In the genomic region with DNA sequence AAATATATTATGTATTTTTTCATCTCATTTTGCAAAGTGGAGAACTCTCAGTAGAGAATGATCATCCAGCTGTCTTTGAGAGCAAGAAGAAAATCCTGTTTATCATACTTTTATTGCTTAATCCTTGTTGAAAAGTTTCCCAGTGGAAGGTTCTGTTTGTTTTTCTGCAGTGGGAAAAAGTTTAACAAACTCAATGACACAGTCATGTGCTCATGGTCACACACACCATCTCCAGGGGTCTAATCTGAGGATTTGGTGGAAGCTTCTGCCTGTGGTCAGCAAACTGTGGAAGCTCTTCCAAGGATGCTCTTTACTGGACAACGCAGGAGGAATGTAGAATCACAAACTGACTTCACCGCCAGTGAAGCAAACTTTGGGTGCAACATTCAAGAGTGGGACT, we compare ENCODE assay signal across 34 cellular contexts.
"Had no signal": no experiment of that assay in that cellular context is flagged by ENCODE, and none has a peak within 500 bp of the region (broad histone marks: within the 10 kb centered on the region; RNA-seq: fewer than 3 reads in every experiment).

No MANE protein-coding gene starts in this region.

- H3K4me3 ChIP-seq: adrenal gland, cardiac muscle cell had no signal

- ATAC-seq: activated CD8-positive, alpha-beta T cell treated with anti-CD3 and anti-CD28 coated beads for 36 hours; activated naive CD4-positive, alpha-beta T cell treated with anti-CD3 and anti-CD28 coated beads, Interleukin-2, amount 50 U/mL, for 72 hours; activated T-cell treated with anti-CD3 and anti-CD28 coated beads, Interleukin-2, amount 50 U/mL, for 4 hours; activated T-cell treated with anti-CD3 and anti-CD28 coated beads, Interleukin-2, amount 50 U/mL, for 72 hours; activated T-helper 17 cell treated with anti-CD3 and anti-CD28 coated beads, Interleukin-2, amount 50 U/mL, for 72 hours had no signal

- H3K27me3 ChIP-seq: adrenal gland, cardiac muscle cell had no signal

- DNase-seq: activated B cell treated with CpG ODN at 0.5 μM for 24 hours; activated CD4-positive, alpha-beta memory T cell treated with anti-CD3 and anti-CD28 coated beads for 36 hours; activated CD4-positive, alpha-beta T cell treated with anti-CD3 and anti-CD28 coated beads for 4 hours; activated CD4-positive, alpha-beta T cell treated with anti-CD3 and anti-CD28 coated beads, Interleukin-2, amount 10 ng/mL, durations not matched to agents 24 days and 14 days; activated CD4-positive, alpha-beta T cell treated with anti-CD3 and anti-CD28 coated beads, Interleukin-2, amount 50 U/mL, for 1 hour; activated CD4-positive, alpha-beta T cell treated with anti-CD3 and anti-CD28 coated beads, Interleukin-2, amount 50 U/mL, for 4 hours; activated CD4-positive, CD25-positive, alpha-beta regulatory T cell treated with anti-CD3 and anti-CD28 coated beads, Interleukin-2, amount 50 U/mL, for 72 hours; activated CD8-positive, alpha-beta memory T cell treated with anti-CD3 and anti-CD28 coated beads, Interleukin-2, amount 50 U/mL, for 4 hours; activated CD8-positive, alpha-beta T cell treated with anti-CD3 and anti-CD28 coated beads for 36 hours; activated effector memory CD4-positive, alpha-beta T cell treated with anti-CD3 and anti-CD28 coated beads, Interleukin-2, amount 50 U/mL, for 16 hours; activated gamma-delta T cell treated with Interleukin-2 at 50 U/mL for 16 hours; activated naive CD4-positive, alpha-beta T cell; activated naive CD4-positive, alpha-beta T cell treated with anti-CD3 and anti-CD28 coated beads for 36 hours; activated naive CD4-positive, alpha-beta T cell treated with anti-CD3 and anti-CD28 coated beads, Interleukin-2, amount 50 U/mL, for 16 hours; activated naive CD8-positive, alpha-beta T cell treated with anti-CD3 and anti-CD28 coated beads for 36 hours; activated T-cell treated with anti-CD3 and anti-CD28 coated beads for 4 hours; activated T-cell treated with anti-CD3 and anti-CD28 coated beads, Interleukin-2, amount 50 U/mL, for 1 hour; activated T-cell treated with anti-CD3 and anti-CD28 coated beads, Interleukin-2, amount 50 U/mL, for 4 hours; activated T-cell treated with anti-CD3 and anti-CD28 coated beads, Interleukin-2, amount 50 U/mL, for 72 hours; adrenal gland; amniotic stem cell; aorta; caudate nucleus; cerebellar nuclear complex; SW 1271; T-helper 1 cell; T-helper 2 cell; T-helper 9 cell had no signal

- H3K36me3 ChIP-seq: adrenal gland, cardiac muscle cell had no signal

- FAIRE-seq: astrocyte, bronchial epithelial cell had no signal

- H3K4me1 ChIP-seq: adrenal gland had no signal

- H3K9me3 ChIP-seq: adrenal gland had no signal

- H3K27ac ChIP-seq: adrenal gland, cardiac muscle cell, VCaP had no signal
